Comparison of ENCODE assay signal across 8 cellular contexts in genomic region chr6:22025468-22026159, GRCh38.
A peak's percentile ranks its signal among the peaks of the same experiment; 100 is the strongest.
DNase-seq lines count a peak whose midpoint lies in the region; ATAC-seq, FAIRE-seq and TF ChIP-seq lines count a peak whose summit lies in the region.

No MANE protein-coding gene starts in this region.

- H3K4me3 Mint-ChIP-seq in endodermal cell: peak overlapping the region; percentile 32
- no peak overlapping the region for H3K4me3 Mint-ChIP-seq in CD4-positive, alpha-beta memory T cell
- no peak overlapping the region for H3K4me3 Mint-ChIP-seq in activated CD8-positive, alpha-beta memory T cell treated with anti-CD3 and anti-CD28 coated beads, Interleukin-2, amount 10 ng/mL, durations not matched to agents 7 days and 5 days

- FAIRE-seq in GM18507 (lab: Jason Lieb, UNC): peak; percentile 80

- peak; percentile 41 for TF ChIP-seq CTCF in endodermal cell (conservative IDR thresholded peaks at IDR 0.05)

- peaks cover 58% of the 10 kb centered on the region for H3K36me3 ChIP-seq in endodermal cell (ENCODE audit: control insufficient read depth, insufficient read depth, low read length)
- H3K36me3 ChIP-seq in CD4-positive, alpha-beta memory T cell (ENCODE audit: insufficient read depth, low read length): no peaks in the 10 kb centered on the region

- H3K4me1 Mint-ChIP-seq in endodermal cell: peaks cover 50% of the 10 kb centered on the region
- peaks cover 0 to 4% (median 0%) of the 10 kb centered on the region in 4 donors for H3K4me1 Mint-ChIP-seq in CD4-positive, alpha-beta memory T cell
- peaks cover 3% of the 10 kb centered on the region for H3K4me1 Mint-ChIP-seq in activated CD8-positive, alpha-beta memory T cell treated with anti-CD3 and anti-CD28 coated beads, Interleukin-2, amount 10 ng/mL, durations not matched to agents 7 days and 5 days

- peaks cover 27% of the 10 kb centered on the region for H3K4me1 ChIP-seq in endodermal cell (ENCODE audit: control insufficient read depth, insufficient read depth, low read length)
- no peaks in the 10 kb centered on the region for H3K4me1 ChIP-seq in CD4-positive, alpha-beta memory T cell (ENCODE audit: insufficient read depth, low read length)

- POLR2A ChIA-PET in CD4-positive, alpha-beta memory T cell (lab: Charles Lee; ENCODE audit: partially characterized antibody): no interaction called here

- peak overlapping the region; percentile 69 for H3K9ac ChIP-seq in endodermal cell (ENCODE audit: extremely low read depth, low read length, poor library complexity, severe bottlenecking)

- H3K27ac Mint-ChIP-seq in endodermal cell: peak overlapping the region; percentile 97
- H3K27ac Mint-ChIP-seq in CD4-positive, alpha-beta memory T cell: no peak overlapping the region
- H3K27ac Mint-ChIP-seq in activated CD8-positive, alpha-beta memory T cell treated with anti-CD3 and anti-CD28 coated beads, Interleukin-2, amount 10 ng/mL, durations not matched to agents 7 days and 5 days: no peak overlapping the region

- peak; percentile 57 for ATAC-seq in HG02885 (IDR thresholded peaks at IDR 0.05; ENCODE audit: poor library complexity, unreplicated experiment)
- ATAC-seq in activated CD8-positive, alpha-beta memory T cell treated with anti-CD3 and anti-CD28 coated beads, Interleukin-2, amount 10 ng/mL, durations not matched to agents 7 days and 5 days: no peak

- peaks cover 21% of the 10 kb centered on the region for H3K9me3 ChIP-seq in endodermal cell (ENCODE audit: control insufficient read depth, low read length)
- H3K9me3 ChIP-seq in CD4-positive, alpha-beta memory T cell (ENCODE audit: control insufficient read depth in 1 of 2, low read length in 2 of 2): no peaks in the 10 kb centered on the region

- 7 to 9% methylated on average over 4 to 9 of the region's 9 CpGs for WGBS in endodermal cell (ENCODE audit: insufficient coverage in 1 of 2, insufficient read length in 1 of 2), 2 experiments

- H3K9me3 Mint-ChIP-seq in endodermal cell: peaks cover 6% of the 10 kb centered on the region
- peaks cover 0 to 4% (median 0%) of the 10 kb centered on the region in 8 donors for H3K9me3 Mint-ChIP-seq in CD4-positive, alpha-beta memory T cell
- H3K9me3 Mint-ChIP-seq in activated CD8-positive, alpha-beta memory T cell treated with anti-CD3 and anti-CD28 coated beads, Interleukin-2, amount 10 ng/mL, durations not matched to agents 7 days and 5 days (ENCODE audit: low read depth): no peaks in the 10 kb centered on the region

- intact Hi-C loops in CD4-positive, alpha-beta memory T cell (cut with micrococcal nuclease): no loop called here

- CTCF ChIA-PET in CD4-positive, alpha-beta memory T cell (lab: Charles Lee; ENCODE audit: partially characterized antibody): interaction anchor here (0.6 to 1.9 kb wide), 3 partner anchors 8 to 1343 kb away, joined by 3 to 4 read pairs (median 3); no protein-coding TSS in a partner anchor
- CTCF ChIA-PET in activated CD8-positive, alpha-beta memory T cell treated with anti-CD3 and anti-CD28 coated beads, Interleukin-2, amount 10 ng/mL, durations not matched to agents 7 days and 5 days (lab: Charles Lee): no interaction called here

- no peaks in the 10 kb centered on the region for H3K27me3 ChIP-seq in endodermal cell (ENCODE audit: control insufficient read depth, insufficient read depth, low read length, poor library complexity, severe bottlenecking)
- no peaks in the 10 kb centered on the region for H3K27me3 ChIP-seq in CD4-positive, alpha-beta memory T cell (ENCODE audit: insufficient read depth, low read length)

- no peaks in the 10 kb centered on the region for H3K27me3 Mint-ChIP-seq in endodermal cell (ENCODE audit: insufficient read depth)
- H3K27me3 Mint-ChIP-seq in CD4-positive, alpha-beta memory T cell: peaks cover 3% of the 10 kb centered on the region in 2 donors
- no peaks in the 10 kb centered on the region for H3K27me3 Mint-ChIP-seq in activated CD8-positive, alpha-beta memory T cell treated with anti-CD3 and anti-CD28 coated beads, Interleukin-2, amount 10 ng/mL, durations not matched to agents 7 days and 5 days

- peaks cover 19% of the 10 kb centered on the region for H3K36me3 Mint-ChIP-seq in endodermal cell (ENCODE audit: low read depth)
- no peaks in the 10 kb centered on the region for H3K36me3 Mint-ChIP-seq in CD4-positive, alpha-beta memory T cell
- H3K36me3 Mint-ChIP-seq in activated CD8-positive, alpha-beta memory T cell treated with anti-CD3 and anti-CD28 coated beads, Interleukin-2, amount 10 ng/mL, durations not matched to agents 7 days and 5 days: peaks cover 1% of the 10 kb centered on the region

- peak overlapping the region; percentile 64 for H3K4me3 ChIP-seq in endodermal cell (ENCODE audit: low read length)
- no peak overlapping the region for H3K4me3 ChIP-seq in CD4-positive, alpha-beta memory T cell (ENCODE audit: low read length in 2 of 2)

- H3K27ac ChIP-seq in endodermal cell (ENCODE audit: low read depth, low read length): peak overlapping the region; percentile 91
- H3K27ac ChIP-seq in CD4-positive, alpha-beta memory T cell (ENCODE audit: low read depth, low read length): no peak overlapping the region

- DNase-seq in A172 (ENCODE audit: low spot score): peak; percentile 81
- DNase-seq in GM18507 (ENCODE audit: extremely low spot score, insufficient read length, low read depth): no peak
- DNase-seq in OCI-M2 (lab: John Stamatoyannopoulos, UW; ENCODE audit: unreplicated experiment): peak; percentile 89
- DNase-seq in endodermal cell: peak; percentile 88
- peak; percentile 21 for DNase-seq in myocyte (ENCODE audit: low read depth)
- DNase-seq in CD4-positive, alpha-beta memory T cell: no peak
- DNase-seq in activated CD8-positive, alpha-beta memory T cell treated with anti-CD3 and anti-CD28 coated beads, Interleukin-2, amount 10 ng/mL, durations not matched to agents 7 days and 5 days: no peak

Comparison
In these comparisons a context has a peak if more than half of its experiments do, and no peak if none do; other contexts are left out.
1. DNase-seq: peak in A172 (single experiment), OCI-M2 (single experiment), endodermal cell (single experiment) and myocyte (single experiment); none in GM18507 (single experiment), CD4-positive, alpha-beta memory T cell (0 of 5) and activated CD8-positive, alpha-beta memory T cell treated with anti-CD3 and anti-CD28 coated beads, Interleukin-2, amount 10 ng/mL, durations not matched to agents 7 days and 5 days (single experiment).